Comparison of ENCODE assay signal across 8 cellular contexts in the genomic region with DNA sequence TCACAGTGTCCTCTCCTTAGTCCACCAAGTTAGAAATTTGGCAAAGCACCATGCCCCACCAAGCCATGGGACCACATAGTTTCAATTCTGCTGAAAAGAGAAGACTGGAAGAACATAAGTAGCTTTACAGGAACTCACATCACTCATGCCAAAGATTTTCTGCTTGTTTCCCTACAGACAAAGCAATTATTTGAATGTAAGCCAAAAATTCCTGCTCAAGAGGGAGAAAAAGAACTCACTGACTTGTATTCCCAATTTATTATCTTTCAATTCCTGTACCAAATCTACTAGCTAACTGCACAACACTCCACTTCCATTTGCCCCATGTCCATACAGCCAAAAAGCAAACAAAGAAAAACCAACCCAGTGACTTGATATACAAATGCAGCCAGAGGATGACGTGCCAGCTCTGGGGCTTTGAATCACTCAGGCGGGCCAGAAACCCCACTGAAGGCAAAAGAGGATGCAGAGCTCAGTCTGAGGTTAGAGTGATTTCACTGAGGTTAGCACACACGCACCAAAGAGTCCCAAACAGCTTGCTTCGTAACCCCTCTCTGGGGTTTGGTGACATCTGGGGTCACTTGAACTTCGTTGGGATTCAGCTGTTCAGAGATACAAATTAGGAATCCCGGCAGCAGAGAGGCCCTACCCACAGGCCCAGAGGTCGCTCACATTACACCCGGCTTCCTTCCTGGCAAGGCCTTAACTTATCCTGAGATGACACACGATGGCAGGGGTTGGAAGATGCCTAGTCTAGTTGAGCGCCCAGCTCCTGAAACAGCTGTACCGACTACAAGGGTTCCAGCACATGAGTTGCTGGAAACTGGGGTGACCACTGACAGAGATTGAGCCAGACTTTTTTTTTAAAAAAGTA.
DNase-seq lines count a peak whose midpoint lies in the region; ATAC-seq and TF ChIP-seq lines count a peak whose summit lies in the region.

No MANE protein-coding gene starts in this region.

- TF ChIP-seq CTCF in AG04449 (IDR thresholded peaks at IDR 0.05; ENCODE audit: insufficient read depth, low read length, missing control alignments) (no peak), astrocyte of the spinal cord (IDR thresholded peaks at IDR 0.05; ENCODE audit: low read depth, low read length) (no peak)

- in situ Hi-C loops in GM18951 (cut with MboI; ENCODE audit: low sequenced_read_pairs, unreplicated experiment) (no loop called here), astrocyte of the spinal cord (cut with HindIII; ENCODE audit: low sequenced_read_pairs) (no loop called here)

- peak; percentile 33 for ATAC-seq in HG03108 (IDR thresholded peaks at IDR 0.05; ENCODE audit: unreplicated experiment)

- POLR2A ChIA-PET in AG04449 (lab: Yijun Ruan, JAX), result interaction anchor here (0.9 to 1.4 kb wide), 2 partner anchors 28 to 247 kb away, joined by 3 to 5 read pairs; partner anchors contain the start of genes DPH3 and OXNAD1

- H3K4me3 ChIP-seq in AG04449 (ENCODE audit: low read depth, low read length) (peak overlapping the region; percentile 92), astrocyte of the spinal cord (ENCODE audit: low read depth, low read length) (peak overlapping the region; percentile 96)

- peak; percentile 72 for TF ChIP-seq POLR2A in GM18951 (IDR thresholded peaks at IDR 0.05; ENCODE audit: extremely low read depth, insufficient read depth, insufficient read length)

- peak; percentile 28 for DNase-seq in AG04449 (ENCODE audit: low read depth, low spot score)
- peak in 4 of 5 experiments; percentile 61 to 95 (median 77) for DNase-seq in T-helper 2 cell
- DNase-seq in astrocyte of the spinal cord (ENCODE audit: low read depth, low spot score), result peak; percentile 89
- peak; percentile 45 for DNase-seq in left kidney (ENCODE audit: low read depth, low spot score)
- DNase-seq in stimulated activated CD4-positive, alpha-beta T cell treated with anti-CD3 and anti-CD28 coated beads, Interleukin-4, amount 100 ng/mL, for 48 hours (ENCODE audit: low read depth in 2 of 2), result peak; percentile 60 to 78
- DNase-seq in HUDEP-2 (lab: John Stamatoyannopoulos, UW; ENCODE audit: unreplicated experiment in 76 of 76), result no peak

- CTCF ChIA-PET in AG04449 (lab: Yijun Ruan, JAX), result interaction anchor here (0.6 to 4.7 kb wide), 7 partner anchors 25 to 239 kb away, joined by 3 to 19 read pairs (median 3); no protein-coding TSS in a partner anchor

Comparison
In these comparisons a context has a peak if more than half of its experiments do, and no peak if none do; other contexts are left out.
1. DNase-seq: peak in AG04449 (single experiment), T-helper 2 cell (4 of 5), astrocyte of the spinal cord (single experiment), left kidney (single experiment) and stimulated activated CD4-positive, alpha-beta T cell treated with anti-CD3 and anti-CD28 coated beads, Interleukin-4, amount 100 ng/mL, for 48 hours (2 of 2); none in HUDEP-2 (0 of 76).